In the genomic region with DNA sequence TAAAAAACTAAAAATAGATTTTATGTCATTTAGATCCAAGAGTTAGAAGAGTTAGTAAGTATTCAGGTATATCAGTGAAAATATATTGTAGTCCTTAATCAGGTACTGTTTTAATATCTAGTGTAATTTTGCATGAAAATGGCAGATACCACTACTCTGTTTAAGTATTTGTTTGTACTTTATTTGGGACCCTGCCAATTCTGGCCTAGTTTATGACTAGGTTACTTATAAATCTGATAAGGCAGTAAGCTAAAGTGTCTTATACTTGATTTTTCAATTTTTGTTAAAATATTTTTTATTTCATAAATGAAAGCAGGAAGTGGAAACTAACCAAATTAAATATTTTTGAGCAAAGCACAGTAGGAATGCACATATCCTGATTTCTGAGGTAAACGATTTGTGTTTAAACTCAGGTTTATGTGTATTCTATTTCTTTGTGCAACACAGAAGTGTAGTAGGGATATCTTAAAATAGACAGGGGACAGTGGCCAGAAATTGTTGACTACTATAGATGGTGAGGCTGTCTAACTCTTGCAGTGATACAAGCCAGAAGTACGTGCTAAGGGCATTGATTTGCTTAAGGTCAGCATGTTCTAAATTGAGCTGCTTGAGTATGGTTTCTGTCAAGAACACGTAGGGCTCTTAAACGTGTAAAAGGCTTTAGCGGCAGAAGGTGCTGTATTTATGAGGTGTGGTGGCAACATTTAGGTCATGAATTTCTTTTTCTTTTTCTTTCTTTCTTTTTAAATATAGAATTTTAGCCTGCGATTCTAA, we compare ENCODE assay signal across 9 cellular contexts. TPM values are rescaled to one million over a fixed set of nuclear protein-coding genes. Genes with fewer than 3 reads are reported as not detected.
DNase-seq lines count a peak whose midpoint lies in the region; ATAC-seq and TF ChIP-seq lines count a peak whose summit lies in the region.
"Had no signal": no experiment of that assay in that cellular context is flagged by ENCODE, and none has a peak within 500 bp of the region (broad histone marks: within the 10 kb centered on the region; RNA-seq: fewer than 3 reads in every experiment).

No MANE protein-coding gene starts in this region.

- H3K4me2 ChIP-seq in GM23338, result no peak overlapping the region

- H3K27ac ChIP-seq in lower lobe of right lung (no peak overlapping the region), GM23338 (ENCODE audit: low read depth) (no peak overlapping the region)

- no peak overlapping the region for H3K27ac Mint-ChIP-seq in activated CD4-positive, alpha-beta memory T cell treated with anti-CD3 and anti-CD28 coated beads for 36 hours
- H3K27ac Mint-ChIP-seq in GM23338, result no peak overlapping the region
- H3K27ac Mint-ChIP-seq: stimulated activated effector memory CD8-positive, alpha-beta T cell treated with anti-CD3 and anti-CD28 coated beads, Interleukin-12 subunit alpha, Interleukin-12 subunit beta, amount 100 ng/mL, for 72 hours had no signal

- TF ChIP-seq CTCF in GM12865 (IDR thresholded peaks at IDR 0.05; ENCODE audit: insufficient read depth, low read depth, low read length, missing control alignments) (no peak), lower lobe of right lung (IDR thresholded peaks at IDR 0.05) (no peak), GM23338 (conservative IDR thresholded peaks at IDR 0.05; ENCODE audit: low read depth in 2 of 2) (no peak)

- CTCF ChIA-PET in activated CD4-positive, alpha-beta memory T cell treated with anti-CD3 and anti-CD28 coated beads for 36 hours (lab: Charles Lee), result no interaction called here

- H3K36me3 Mint-ChIP-seq in activated CD4-positive, alpha-beta memory T cell treated with anti-CD3 and anti-CD28 coated beads for 36 hours, result peaks cover 30% of the 10 kb centered on the region
- peaks cover 3% of the 10 kb centered on the region; the same call in 1 of the 3 replicates for H3K36me3 Mint-ChIP-seq in GM23338 (ENCODE audit: low read depth)

- POLR2A ChIA-PET in activated CD4-positive, alpha-beta memory T cell treated with anti-CD3 and anti-CD28 coated beads for 36 hours (lab: Charles Lee), result no interaction called here

- no peak overlapping the region for H3K4me3 Mint-ChIP-seq in activated CD4-positive, alpha-beta memory T cell treated with anti-CD3 and anti-CD28 coated beads for 36 hours
- no peak overlapping the region for H3K4me3 Mint-ChIP-seq in GM23338
- H3K4me3 Mint-ChIP-seq: stimulated activated effector memory CD8-positive, alpha-beta T cell treated with anti-CD3 and anti-CD28 coated beads, Interleukin-12 subunit alpha, Interleukin-12 subunit beta, amount 100 ng/mL, for 72 hours had no signal

- H3K4me3 ChIP-seq in GM12865 (ENCODE audit: low read depth, low read length) (peak overlapping the region; percentile 44), lower lobe of right lung (no peak overlapping the region), GM23338 (no peak overlapping the region)

- H4K20me1 ChIP-seq in GM23338 (replicated peaks; ENCODE audit: insufficient read depth), result no peaks in the 10 kb centered on the region; the same call in 1 of the 2 replicates

- peaks cover 40% of the 10 kb centered on the region for H3K4me1 Mint-ChIP-seq in activated CD4-positive, alpha-beta memory T cell treated with anti-CD3 and anti-CD28 coated beads for 36 hours (ENCODE audit: low read depth)
- H3K4me1 Mint-ChIP-seq in GM23338, result no peaks in the 10 kb centered on the region; the same call in 2 of the 3 replicates

- H3K4me1 ChIP-seq in lower lobe of right lung, result peaks cover 29% of the 10 kb centered on the region
- no peaks in the 10 kb centered on the region for H3K4me1 ChIP-seq in GM23338 (ENCODE audit: insufficient read depth)

- ATAC-seq in GM21619 (IDR thresholded peaks at IDR 0.05; ENCODE audit: unreplicated experiment), result peak; percentile 94
- ATAC-seq in lower lobe of right lung, result peak; percentile 73 to 88
- ATAC-seq in GM23338, result no peak
- ATAC-seq: stimulated activated effector memory CD8-positive, alpha-beta T cell treated with anti-CD3 and anti-CD28 coated beads, Interleukin-12 subunit alpha, Interleukin-12 subunit beta, amount 100 ng/mL, for 72 hours had no signal

- H3K9me2 ChIP-seq in GM23338 (ENCODE audit: insufficient read depth), result no peaks in the 10 kb centered on the region

- intact Hi-C loops in lower lobe of right lung (cut with DNase I), result no loop called here
- intact Hi-C loops in activated CD4-positive, alpha-beta memory T cell treated with anti-CD3 and anti-CD28 coated beads for 36 hours (cut with micrococcal nuclease), result no loop called here

- H3K27me3 Mint-ChIP-seq in activated CD4-positive, alpha-beta memory T cell treated with anti-CD3 and anti-CD28 coated beads for 36 hours, result no peaks in the 10 kb centered on the region
- H3K27me3 Mint-ChIP-seq in GM23338 (ENCODE audit: insufficient read depth, low read depth, poor library complexity), result no peaks in the 10 kb centered on the region

- H3K9me3 Mint-ChIP-seq in activated CD4-positive, alpha-beta memory T cell treated with anti-CD3 and anti-CD28 coated beads for 36 hours, result no peaks in the 10 kb centered on the region
- no peaks in the 10 kb centered on the region for H3K9me3 Mint-ChIP-seq in GM23338
- H3K9me3 Mint-ChIP-seq: stimulated activated effector memory CD8-positive, alpha-beta T cell treated with anti-CD3 and anti-CD28 coated beads, Interleukin-12 subunit alpha, Interleukin-12 subunit beta, amount 100 ng/mL, for 72 hours had no signal

- H3K27me3 ChIP-seq in lower lobe of right lung (ENCODE audit: low read depth) (no peaks in the 10 kb centered on the region), GM23338 (ENCODE audit: insufficient read depth) (no peaks in the 10 kb centered on the region)

- no peak overlapping the region for H2AFZ ChIP-seq in GM23338

- no peaks in the 10 kb centered on the region for H3K9me3 ChIP-seq in lower lobe of right lung

- H3K36me3 ChIP-seq in lower lobe of right lung, result peaks cover 39% of the 10 kb centered on the region
- no peaks in the 10 kb centered on the region for H3K36me3 ChIP-seq in GM23338 (ENCODE audit: insufficient read depth)

- peaks cover 49% of the 10 kb centered on the region for H3K79me2 ChIP-seq in GM23338 (replicated peaks; ENCODE audit: insufficient read depth)

- no peaks in the 10 kb centered on the region for H3F3A ChIP-seq in GM23338 (replicated peaks; ENCODE audit: low read depth)

- DNase-seq in GM12865 (ENCODE audit: low read depth) (peak; percentile 79), NCI-H2227 (lab: John Stamatoyannopoulos, UW; ENCODE audit: unreplicated experiment) (peak; percentile 31), lower lobe of right lung (no peak), NCI-H82 (lab: John Stamatoyannopoulos, UW) (no peak), Kasumi-1 (lab: John Stamatoyannopoulos, UW) (no peak), GM23338 (ENCODE audit: low spot score) (no peak)
- no peak for DNase-seq in activated CD4-positive, alpha-beta memory T cell treated with anti-CD3 and anti-CD28 coated beads for 36 hours

RNA-seq across cellular contexts. Expression of a gene that starts 34.0 kb away (rescaled TPM):
- total RNA-seq in lower lobe of right lung, result 138 TPM
- 10 to 100 TPM; 35.4 TPM for total RNA-seq in activated CD4-positive, alpha-beta memory T cell treated with anti-CD3 and anti-CD28 coated beads for 36 hours
- 20.5 and 29.8 TPM in 2 replicates for total RNA-seq in GM23338 (2014; rRNA removed; shearing (Covaris generic))
- 4.7 and 5.5 TPM in 2 replicates for polyA plus RNA-seq in GM23338 (2016; fragmentation: Nextera tagmentation; extraction: Ambion mirVana)

Comparison
In these comparisons a context has a peak if more than half of its experiments do, and no peak if none do; other contexts are left out.
1. DNase-seq: peak in GM12865 (single experiment) and NCI-H2227 (single experiment); none in lower lobe of right lung (single experiment), NCI-H82 (single experiment), Kasumi-1 (0 of 2), activated CD4-positive, alpha-beta memory T cell treated with anti-CD3 and anti-CD28 coated beads for 36 hours (single experiment) and GM23338 (single experiment).